In the genomic region with DNA sequence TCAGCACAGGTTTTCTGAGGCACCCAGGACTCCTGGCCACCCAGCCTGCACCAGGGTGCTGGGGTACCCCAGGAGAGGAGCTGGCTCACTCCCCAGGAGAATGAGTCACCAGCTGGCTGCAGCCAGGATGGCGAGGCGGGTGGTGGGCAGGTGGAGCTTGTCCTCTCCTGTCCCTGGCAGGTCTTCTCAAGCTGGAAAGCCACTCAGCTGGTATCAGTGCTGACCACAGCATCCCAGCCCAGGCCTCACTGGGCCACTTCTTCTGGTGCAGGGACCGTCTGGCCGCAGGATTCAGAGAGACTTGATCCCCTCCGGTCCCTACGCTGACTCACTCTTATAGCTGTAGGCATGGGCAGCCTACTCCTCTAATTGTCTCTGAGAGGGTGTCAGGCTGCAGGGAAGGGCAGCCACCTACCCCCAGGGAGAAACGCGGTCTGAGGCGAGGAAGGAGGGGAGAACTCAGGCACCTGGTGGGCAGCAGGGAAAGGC, we compare ENCODE assay signal across 7 cellular contexts. TPM values are rescaled to one million over a fixed set of nuclear protein-coding genes. Genes with fewer than 3 reads are reported as not detected.
DNase-seq lines count a peak whose midpoint lies in the region; ATAC-seq and TF ChIP-seq lines count a peak whose summit lies in the region.

No MANE protein-coding gene starts in this region.

- H4K20me1 ChIP-seq in fibroblast of lung (ENCODE audit: control insufficient read depth, extremely low read depth, insufficient read depth, low read length), result no peaks in the 10 kb centered on the region

- H3K4me2 ChIP-seq in fibroblast of lung (ENCODE audit: extremely low read depth, insufficient read depth, low read length), result no peak overlapping the region

- peaks cover 2% of the 10 kb centered on the region for H3K4me1 ChIP-seq in fibroblast of lung (ENCODE audit: control insufficient read depth, extremely low read depth, insufficient read depth, low read length)

- ATAC-seq in GM21737 (IDR thresholded peaks at IDR 0.05; ENCODE audit: unreplicated experiment) (peak; percentile 2), sciatic nerve (peak; percentile 39)

- H3K27me3 ChIP-seq in fibroblast of lung (ENCODE audit: control insufficient read depth, insufficient read depth, low read length), result no peaks in the 10 kb centered on the region

- no peak overlapping the region for H3K9ac ChIP-seq in fibroblast of lung (ENCODE audit: insufficient read depth, low read length)

- H3K27ac ChIP-seq in fibroblast of lung (ENCODE audit: insufficient read depth, low read length), result no peak overlapping the region

- no peak overlapping the region for H2AFZ ChIP-seq in fibroblast of lung (ENCODE audit: low read length)

- no peak overlapping the region for H3K4me3 ChIP-seq in fibroblast of lung (replicated peaks in 1 of 4; ENCODE audit: control extremely low read depth in 1 of 4, insufficient read depth in 1 of 4, low read depth in 3 of 4, low read length in 4 of 4)

- H3K9me3 ChIP-seq in fibroblast of lung (ENCODE audit: control insufficient read depth, insufficient read depth, low read depth, low read length), result no peaks in the 10 kb centered on the region

- intact Hi-C loops in sciatic nerve (cut with DNase I), result no loop called here

- H3K36me3 ChIP-seq in fibroblast of lung (ENCODE audit: control insufficient read depth, insufficient read depth, low read length), result no peaks in the 10 kb centered on the region

- no peak for TF ChIP-seq CTCF in fibroblast of lung (conservative IDR thresholded peaks at IDR 0.05 in 1 of 2, IDR thresholded peaks at IDR 0.05 in 1 of 2; ENCODE audit: low read depth in 1 of 2, low read length in 2 of 2)

- DNase-seq in NCI-H2196 treated with DMSO at 0.1 percent for 48 hours (lab: John Stamatoyannopoulos, UW; ENCODE audit: unreplicated experiment), result peak; percentile 94
- peak; percentile 50 to 63 for DNase-seq in fibroblast of lung (ENCODE audit: low read depth in 2 of 2)
- no peak for DNase-seq in sciatic nerve (ENCODE audit: low spot score)
- DNase-seq in stimulated activated CD4-positive, alpha-beta T cell treated with anti-CD3 and anti-CD28 coated beads, Interleukin-2, amount 100 ng/mL, for 24 hours, result no peak
- no peak for DNase-seq in NCI-H1048 (lab: John Stamatoyannopoulos, UW)
- no peak for DNase-seq in retina

- no peaks in the 10 kb centered on the region for H3K79me2 ChIP-seq in fibroblast of lung (ENCODE audit: control insufficient read depth, insufficient read depth, low read length)

RNA-seq across cellular contexts. Expression of gene TFEB, which starts 22.2 kb away (rescaled TPM):
- total RNA-seq in fibroblast of lung (5.6 and 7.6 TPM in 2 replicates), sciatic nerve (35.5 TPM)
- polyA plus RNA-seq in fibroblast of lung, result 1.9 and 2.0 TPM in 2 replicates
- 2.4 and 2.7 TPM in 2 replicates for polyA plus RNA-seq in fibroblast of lung (2012)
- 0.82 and 16.1 TPM in 2 replicates for polyA minus RNA-seq in fibroblast of lung (ENCODE audit: low replicate concordance)

RNA-seq across cellular contexts. Expression of gene PGC, which starts 34.0 kb away (rescaled TPM):
- total RNA-seq in fibroblast of lung, result not detected in 2 replicates
- polyA plus RNA-seq in fibroblast of lung, result not detected in 2 replicates
- polyA plus RNA-seq in fibroblast of lung (2012), result not detected in 2 replicates
- 2.3 TPM in 1 of 2 replicates, not detected in the other for polyA minus RNA-seq in fibroblast of lung (ENCODE audit: low replicate concordance)
- 0.27 TPM for total RNA-seq in sciatic nerve

Comparison
In these comparisons a context has a peak if more than half of its experiments do, and no peak if none do; other contexts are left out.
1. DNase-seq: peak in NCI-H2196 treated with DMSO at 0.1 percent for 48 hours (single experiment) and fibroblast of lung (2 of 2); none in sciatic nerve (single experiment), stimulated activated CD4-positive, alpha-beta T cell treated with anti-CD3 and anti-CD28 coated beads, Interleukin-2, amount 100 ng/mL, for 24 hours (0 of 2), NCI-H1048 (single experiment) and retina (single experiment).